In the genomic region with DNA sequence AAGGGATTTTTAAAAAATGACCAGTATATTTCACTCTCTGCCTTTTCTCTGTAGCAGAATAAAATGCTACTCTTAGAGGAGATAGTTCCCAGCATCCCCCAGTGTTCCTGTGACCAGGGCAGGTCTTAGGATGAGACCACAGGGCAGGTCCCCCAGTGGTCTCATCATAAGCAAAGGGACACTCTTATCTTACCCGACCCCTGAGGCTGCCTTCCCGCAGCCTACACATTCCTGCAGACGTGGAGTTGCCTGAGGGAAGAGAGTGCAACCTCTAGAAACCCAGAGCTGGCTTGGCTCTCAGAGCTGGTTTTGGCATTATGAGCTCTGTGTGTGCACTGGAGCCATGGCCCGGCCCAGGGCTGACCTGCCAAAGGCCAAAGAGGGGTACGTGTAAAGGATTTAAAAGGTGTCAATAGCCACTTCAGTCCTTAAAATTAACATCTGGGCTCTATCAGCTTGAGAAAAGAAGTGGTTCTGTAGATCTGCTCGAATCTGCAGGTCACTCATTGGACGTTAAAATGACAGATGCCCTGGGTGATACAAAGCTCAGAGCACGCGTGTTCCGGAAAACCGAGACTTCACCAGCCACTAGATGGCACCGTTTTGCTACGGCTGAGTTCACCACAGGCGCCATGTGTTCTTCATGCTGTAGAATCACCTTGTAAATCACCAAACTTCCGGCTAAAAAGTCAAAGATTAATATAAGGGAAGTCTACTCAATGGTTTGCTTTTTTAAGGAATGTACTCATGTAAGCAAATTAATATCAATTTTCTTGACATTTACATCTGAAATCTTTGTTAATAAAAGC, we compare ENCODE assay signal across 1 cellular context.
TF ChIP-seq lines count a peak whose summit lies in the region.

No MANE protein-coding gene starts in this region.

TF ChIP-seq in H1, 55 proteins besides CTCF, POLR2A, EP300 and RAD21:
- TF ChIP-seq, protein P1, sequence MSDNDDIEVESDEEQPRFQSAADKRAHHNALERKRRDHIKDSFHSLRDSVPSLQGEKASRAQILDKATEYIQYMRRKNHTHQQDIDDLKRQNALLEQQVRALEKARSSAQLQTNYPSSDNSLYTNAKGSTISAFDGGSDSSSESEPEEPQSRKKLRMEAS (IDR thresholded peaks at IDR 0.05): peak; percentile 32; the same call in 1 of the 2 replicates
